ENCODE assay signal across 16 cellular contexts in genomic region chr4:121138014-121138413, GRCh38. TPM values are rescaled to one million over a fixed set of nuclear protein-coding genes. Genes with fewer than 3 reads are reported as not detected.
A peak's percentile ranks its signal among the peaks of the same experiment; 100 is the strongest.
DNase-seq lines count a peak whose midpoint lies in the region; ATAC-seq and TF ChIP-seq lines count a peak whose summit lies in the region.
"Had no signal": no experiment of that assay in that cellular context is flagged by ENCODE, and none has a peak within 500 bp of the region (broad histone marks: within the 10 kb centered on the region; RNA-seq: fewer than 3 reads in every experiment).

No MANE protein-coding gene starts in this region.

- H3K9me3 Mint-ChIP-seq in activated CD4-positive, alpha-beta memory T cell treated with anti-CD3 and anti-CD28 coated beads for 36 hours: no peaks in the 10 kb centered on the region
- H3K9me3 Mint-ChIP-seq in activated CD4-positive, alpha-beta memory T cell treated with anti-CD3 and anti-CD28 coated beads, Interleukin-2, amount 10 ng/mL, durations not matched to agents 7 days and 5 days: no peaks in the 10 kb centered on the region
- no peaks in the 10 kb centered on the region for H3K9me3 Mint-ChIP-seq in activated naive CD4-positive, alpha-beta T cell treated with anti-CD3 and anti-CD28 coated beads, Interleukin-2, amount 50 U/mL, for 24 hours
- no peaks in the 10 kb centered on the region for H3K9me3 Mint-ChIP-seq in stimulated activated memory B cell treated with anti-CD40 and anti-IgM and Interleukin-4, amounts not matched to agents 10 μg/mL and 1 μg/mL and 100 μg/mL, for 72 hours

- H3K4me3 Mint-ChIP-seq in activated CD4-positive, alpha-beta memory T cell treated with anti-CD3 and anti-CD28 coated beads for 36 hours: no peak overlapping the region
- H3K4me3 Mint-ChIP-seq in activated CD4-positive, alpha-beta memory T cell treated with anti-CD3 and anti-CD28 coated beads, Interleukin-2, amount 10 ng/mL, durations not matched to agents 7 days and 5 days: no peak overlapping the region
- H3K4me3 Mint-ChIP-seq in activated naive CD4-positive, alpha-beta T cell treated with anti-CD3 and anti-CD28 coated beads, Interleukin-2, amount 50 U/mL, for 24 hours: peak overlapping the region; percentile 55
- H3K4me3 Mint-ChIP-seq in stimulated activated memory B cell treated with anti-CD40 and anti-IgM and Interleukin-4, amounts not matched to agents 10 μg/mL and 1 μg/mL and 100 μg/mL, for 72 hours: no peak overlapping the region
- H3K4me3 Mint-ChIP-seq: naive B cell had no signal

- no peaks in the 10 kb centered on the region for H3K9me3 ChIP-seq in adrenal gland (replicated peaks in 1 of 3)
- H3K9me3 ChIP-seq: HAP-1 had no signal

- POLR2A ChIA-PET in activated CD4-positive, alpha-beta memory T cell treated with anti-CD3 and anti-CD28 coated beads for 36 hours (lab: Charles Lee): interaction anchor here (1.4 kb wide), 1 partner anchor 13 kb away, joined by 4 read pairs; no protein-coding TSS in a partner anchor
- POLR2A ChIA-PET in activated CD4-positive, alpha-beta memory T cell treated with anti-CD3 and anti-CD28 coated beads, Interleukin-2, amount 10 ng/mL, durations not matched to agents 7 days and 5 days (lab: Charles Lee): no interaction called here

- CTCF ChIA-PET in activated CD4-positive, alpha-beta memory T cell treated with anti-CD3 and anti-CD28 coated beads for 36 hours (lab: Charles Lee): interaction anchor here (1.2 to 1.9 kb wide), 3 partner anchors 16 to 54 kb away, joined by 3 to 5 read pairs (median 4); no protein-coding TSS in a partner anchor
- CTCF ChIA-PET in activated CD4-positive, alpha-beta memory T cell treated with anti-CD3 and anti-CD28 coated beads, Interleukin-2, amount 10 ng/mL, durations not matched to agents 7 days and 5 days (lab: Charles Lee): no interaction called here

- 74 to 81% (median 79%) methylated on average over 2 of the region's 2 CpGs for WGBS in adrenal gland, 4 donors

- no peaks in the 10 kb centered on the region for H3K36me3 ChIP-seq in adrenal gland (replicated peaks in 1 of 2)
- H3K36me3 ChIP-seq: HAP-1 had no signal

- no peak overlapping the region for H3K27ac ChIP-seq in adrenal gland

- H3K4me1 Mint-ChIP-seq in activated CD4-positive, alpha-beta memory T cell treated with anti-CD3 and anti-CD28 coated beads for 36 hours (ENCODE audit: low read depth): peaks cover 37% of the 10 kb centered on the region
- H3K4me1 Mint-ChIP-seq in activated CD4-positive, alpha-beta memory T cell treated with anti-CD3 and anti-CD28 coated beads, Interleukin-2, amount 10 ng/mL, durations not matched to agents 7 days and 5 days: peaks cover 28% of the 10 kb centered on the region
- H3K4me1 Mint-ChIP-seq in activated naive CD4-positive, alpha-beta T cell treated with anti-CD3 and anti-CD28 coated beads, Interleukin-2, amount 50 U/mL, for 24 hours: peaks cover 59% of the 10 kb centered on the region
- H3K4me1 Mint-ChIP-seq in stimulated activated memory B cell treated with anti-CD40 and anti-IgM and Interleukin-4, amounts not matched to agents 10 μg/mL and 1 μg/mL and 100 μg/mL, for 72 hours: peaks cover 6% of the 10 kb centered on the region
- H3K4me1 Mint-ChIP-seq: naive B cell had no signal

- H3K27ac Mint-ChIP-seq in activated CD4-positive, alpha-beta memory T cell treated with anti-CD3 and anti-CD28 coated beads for 36 hours: no peak overlapping the region
- H3K27ac Mint-ChIP-seq in activated CD4-positive, alpha-beta memory T cell treated with anti-CD3 and anti-CD28 coated beads, Interleukin-2, amount 10 ng/mL, durations not matched to agents 7 days and 5 days: no peak overlapping the region
- H3K27ac Mint-ChIP-seq in activated naive CD4-positive, alpha-beta T cell treated with anti-CD3 and anti-CD28 coated beads, Interleukin-2, amount 50 U/mL, for 24 hours: peak overlapping the region; percentile 69
- H3K27ac Mint-ChIP-seq in stimulated activated memory B cell treated with anti-CD40 and anti-IgM and Interleukin-4, amounts not matched to agents 10 μg/mL and 1 μg/mL and 100 μg/mL, for 72 hours: peak overlapping the region; percentile 37

- TF ChIP-seq POLR2A in adrenal gland (IDR thresholded peaks at IDR 0.05): no peak

- H3K4me1 ChIP-seq in adrenal gland (replicated peaks in 1 of 2): no peaks in the 10 kb centered on the region
- H3K4me1 ChIP-seq: HAP-1 had no signal

- H3K27me3 ChIP-seq in adrenal gland: no peaks in the 10 kb centered on the region

- peak; percentile 67 for DNase-seq in activated CD4-positive, alpha-beta memory T cell treated with anti-CD3 and anti-CD28 coated beads for 36 hours
- no peak for DNase-seq in activated CD4-positive, alpha-beta memory T cell treated with anti-CD3 and anti-CD28 coated beads, Interleukin-2, amount 10 ng/mL, durations not matched to agents 7 days and 5 days
- no peak for DNase-seq in GM19240 (ENCODE audit: insufficient read length, low spot score)
- no peak for DNase-seq in adrenal gland
- DNase-seq in hepatic stellate cell (ENCODE audit: low spot score): no peak
- DNase-seq: activated CD4-positive, CD25-positive, alpha-beta regulatory T cell treated with anti-CD3 and anti-CD28 coated beads, Interleukin-2, amount 50 U/mL, for 72 hours; caudate nucleus; DND-41; naive B cell; NCI-H187 had no signal

- TF ChIP-seq CTCF in adrenal gland (IDR thresholded peaks at IDR 0.05): no peak

- no peak overlapping the region for H3K4me3 ChIP-seq in adrenal gland
- H3K4me3 ChIP-seq: HAP-1, skin epidermis had no signal

- no peaks in the 10 kb centered on the region for H3K27me3 Mint-ChIP-seq in activated CD4-positive, alpha-beta memory T cell treated with anti-CD3 and anti-CD28 coated beads for 36 hours
- H3K27me3 Mint-ChIP-seq in activated CD4-positive, alpha-beta memory T cell treated with anti-CD3 and anti-CD28 coated beads, Interleukin-2, amount 10 ng/mL, durations not matched to agents 7 days and 5 days: no peaks in the 10 kb centered on the region
- H3K27me3 Mint-ChIP-seq in activated naive CD4-positive, alpha-beta T cell treated with anti-CD3 and anti-CD28 coated beads, Interleukin-2, amount 50 U/mL, for 24 hours: no peaks in the 10 kb centered on the region
- no peaks in the 10 kb centered on the region for H3K27me3 Mint-ChIP-seq in stimulated activated memory B cell treated with anti-CD40 and anti-IgM and Interleukin-4, amounts not matched to agents 10 μg/mL and 1 μg/mL and 100 μg/mL, for 72 hours
- H3K27me3 Mint-ChIP-seq: naive B cell had no signal

- intact Hi-C loops in activated CD4-positive, alpha-beta memory T cell treated with anti-CD3 and anti-CD28 coated beads for 36 hours (cut with micrococcal nuclease): loop anchor here (1.0 to 2.0 kb wide), 4 partner anchors 16 to 119 kb away; no protein-coding TSS in a partner anchor
- intact Hi-C loops in adrenal gland (cut with DNase I): no loop called here

- peaks cover 24% of the 10 kb centered on the region for H3K36me3 Mint-ChIP-seq in activated CD4-positive, alpha-beta memory T cell treated with anti-CD3 and anti-CD28 coated beads for 36 hours
- peaks cover 9% of the 10 kb centered on the region for H3K36me3 Mint-ChIP-seq in activated CD4-positive, alpha-beta memory T cell treated with anti-CD3 and anti-CD28 coated beads, Interleukin-2, amount 10 ng/mL, durations not matched to agents 7 days and 5 days (ENCODE audit: low read depth)
- peaks cover 3% of the 10 kb centered on the region for H3K36me3 Mint-ChIP-seq in activated naive CD4-positive, alpha-beta T cell treated with anti-CD3 and anti-CD28 coated beads, Interleukin-2, amount 50 U/mL, for 24 hours
- H3K36me3 Mint-ChIP-seq in stimulated activated memory B cell treated with anti-CD40 and anti-IgM and Interleukin-4, amounts not matched to agents 10 μg/mL and 1 μg/mL and 100 μg/mL, for 72 hours: no peaks in the 10 kb centered on the region
- H3K36me3 Mint-ChIP-seq: naive B cell had no signal

- peak; percentile 64 for ATAC-seq in HG03432 (IDR thresholded peaks at IDR 0.05; ENCODE audit: unreplicated experiment)
- ATAC-seq in stimulated activated memory B cell treated with anti-CD40 and anti-IgM and Interleukin-4, amounts not matched to agents 10 μg/mL and 1 μg/mL and 100 μg/mL, for 72 hours: peak; percentile 68
- ATAC-seq: esophagus mucosa had no signal

RNA-seq across cellular contexts. Expression of gene TNIP3, which starts 26.1 kb away (rescaled TPM):
- total RNA-seq in activated CD4-positive, alpha-beta memory T cell treated with anti-CD3 and anti-CD28 coated beads for 36 hours: 10 to 100 TPM; 12.0 to 12.3 TPM
- 1 to 10 TPM; 1.2 to 1.6 TPM for total RNA-seq in activated CD4-positive, alpha-beta memory T cell treated with anti-CD3 and anti-CD28 coated beads, Interleukin-2, amount 10 ng/mL, durations not matched to agents 7 days and 5 days
- total RNA-seq in adrenal gland: under 1 TPM in 3 of 8 donors, not detected in 5; 0.18 to 0.54 (median 0.26) TPM
- under 1 TPM in 2 of 3 donors, not detected in 1; 0.10 to 0.24 TPM for polyA plus RNA-seq in adrenal gland

Comparison
In these comparisons a context has a peak if more than half of its experiments do, and no peak if none do; other contexts are left out.
1. RNA of gene TNIP3, which starts 26.1 kb away (total RNA-seq): 12.0 to 12.3 TPM in activated CD4-positive, alpha-beta memory T cell treated with anti-CD3 and anti-CD28 coated beads for 36 hours; 1.2 to 1.6 TPM in activated CD4-positive, alpha-beta memory T cell treated with anti-CD3 and anti-CD28 coated beads, Interleukin-2, amount 10 ng/mL, durations not matched to agents 7 days and 5 days and 0.18 to 0.54 TPM in adrenal gland; every median in the first group is over 4 times any median in the second.
2. H3K27ac Mint-ChIP-seq: peak in activated naive CD4-positive, alpha-beta T cell treated with anti-CD3 and anti-CD28 coated beads, Interleukin-2, amount 50 U/mL, for 24 hours (single experiment) and stimulated activated memory B cell treated with anti-CD40 and anti-IgM and Interleukin-4, amounts not matched to agents 10 μg/mL and 1 μg/mL and 100 μg/mL, for 72 hours (single experiment); none in activated CD4-positive, alpha-beta memory T cell treated with anti-CD3 and anti-CD28 coated beads for 36 hours (single experiment) and activated CD4-positive, alpha-beta memory T cell treated with anti-CD3 and anti-CD28 coated beads, Interleukin-2, amount 10 ng/mL, durations not matched to agents 7 days and 5 days (single experiment).